27 cellular contexts compared by ENCODE assay signal in the genomic region with DNA sequence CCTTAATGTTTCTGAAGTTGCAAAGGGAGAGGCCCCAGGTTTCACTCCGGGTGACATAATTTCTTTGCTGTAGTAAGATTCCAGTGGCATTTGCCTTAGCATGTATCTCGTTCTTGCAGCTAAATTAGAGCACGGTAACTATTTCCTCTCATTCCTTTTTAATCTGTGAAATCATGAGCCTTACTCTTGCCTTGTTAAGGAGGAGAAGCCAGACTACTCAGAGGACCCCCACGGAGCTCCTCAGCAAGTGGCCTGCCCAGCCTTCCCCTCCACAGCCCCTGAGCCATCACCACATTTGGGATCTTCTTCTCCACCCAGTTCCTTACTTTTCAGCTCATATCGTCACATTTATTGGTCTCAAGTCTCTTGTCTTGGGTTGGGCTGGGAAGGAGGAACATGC. TPM values are rescaled to one million over a fixed set of nuclear protein-coding genes. Genes with fewer than 3 reads are reported as not detected.
A peak's percentile ranks its signal among the peaks of the same experiment; 100 is the strongest.
DNase-seq lines count a peak whose midpoint lies in the region; ATAC-seq, FAIRE-seq and TF ChIP-seq lines count a peak whose summit lies in the region.
"Had no signal": no experiment of that assay in that cellular context is flagged by ENCODE, and none has a peak within 500 bp of the region (broad histone marks: within the 10 kb centered on the region; RNA-seq: fewer than 3 reads in every experiment).

No MANE protein-coding gene starts in this region.

- H3K27ac Mint-ChIP-seq in HFFc6, result peak overlapping the region; percentile 74
- peak overlapping the region; percentile 28 to 60 for H3K27ac Mint-ChIP-seq in effector memory CD8-positive, alpha-beta T cell
- H3K27ac Mint-ChIP-seq: activated naive CD8-positive, alpha-beta T cell; neural progenitor cell; T-cell; WTC11 had no signal

- peaks cover 13% of the 10 kb centered on the region; the same call in 1 of the 2 replicates for H3K36me3 Mint-ChIP-seq in HFFc6 (ENCODE audit: low read depth)
- H3K36me3 Mint-ChIP-seq in effector memory CD8-positive, alpha-beta T cell (ENCODE audit: insufficient read depth), result no peaks in the 10 kb centered on the region
- H3K36me3 Mint-ChIP-seq: neural progenitor cell, WTC11 had no signal

- in situ Hi-C loops in gastrocnemius medialis (cut with MboI; ENCODE audit: low sequenced_read_pairs in 4 of 4), result no loop called here

- TF ChIP-seq CTCF in C4-2B (conservative IDR thresholded peaks at IDR 0.05), result no peak
- TF ChIP-seq CTCF in HFFc6 (IDR thresholded peaks at IDR 0.05), result no peak
- TF ChIP-seq CTCF in gastrocnemius medialis (IDR thresholded peaks at IDR 0.05 in 4 of 5, conservative IDR thresholded peaks at IDR 0.05 in 1 of 5), result no peak

- H3K9me3 ChIP-seq in gastrocnemius medialis (no peaks in the 10 kb centered on the region), small intestine (ENCODE audit: control insufficient read depth, low read depth) (no peaks in the 10 kb centered on the region)
- H3K9me3 ChIP-seq: esophagus squamous epithelium, sigmoid colon had no signal

- no peak for FAIRE-seq in small intestine (lab: Jason Lieb, UNC)
- FAIRE-seq: RCC 7860 had no signal

- ATAC-seq in effector memory CD8-positive, alpha-beta T cell (replicated peaks), result no peak
- ATAC-seq in gastrocnemius medialis (no peak), GM21825 (IDR thresholded peaks at IDR 0.05; ENCODE audit: unreplicated experiment) (no peak), HG03108 (IDR thresholded peaks at IDR 0.05; ENCODE audit: unreplicated experiment) (no peak)
- ATAC-seq: HCT116, T-cell, WTC11 had no signal

- H3K36me3 ChIP-seq in gastrocnemius medialis (peaks cover 0 to 11% of the 10 kb centered on the region in 2 donors), small intestine (ENCODE audit: control insufficient read depth in 2 of 2, insufficient read depth in 2 of 2, low read length in 2 of 2) (peaks cover 0 to 3% of the 10 kb centered on the region in 2 donors)
- H3K36me3 ChIP-seq: neural progenitor cell had no signal

- H3K4me1 ChIP-seq in gastrocnemius medialis, result peaks cover 66 to 83% of the 10 kb centered on the region in 2 donors
- H3K4me1 ChIP-seq in small intestine (ENCODE audit: control insufficient read depth in 2 of 2, insufficient read depth in 1 of 2, low read depth in 1 of 2, low read length in 1 of 2), result peaks cover 0 to 11% of the 10 kb centered on the region in 2 donors
- H3K4me1 ChIP-seq: neural progenitor cell had no signal

- H3K27me3 ChIP-seq in gastrocnemius medialis (no peaks in the 10 kb centered on the region), small intestine (ENCODE audit: control insufficient read depth in 2 of 2, insufficient read depth in 2 of 2, low read length in 2 of 2) (no peaks in the 10 kb centered on the region)
- H3K27me3 ChIP-seq: esophagus squamous epithelium, hepatocyte, neural progenitor cell, sigmoid colon had no signal

- H3K4me3 Mint-ChIP-seq in HFFc6, result no peak overlapping the region; the same call in 1 of the 2 replicates
- H3K4me3 Mint-ChIP-seq in effector memory CD8-positive, alpha-beta T cell, result no peak overlapping the region
- H3K4me3 Mint-ChIP-seq: activated CD4-positive, alpha-beta T cell treated with anti-CD3 and anti-CD28 coated beads, Interleukin-2, amount 10 ng/mL, durations not matched to agents 24 days and 14 days; activated naive CD8-positive, alpha-beta T cell; neural progenitor cell; T-cell; WTC11 had no signal

- intact Hi-C loops in gastrocnemius medialis (cut with DNase I; ENCODE audit: low total_unique reads), result no loop called here

- H3K27ac ChIP-seq in C4-2B (peak overlapping the region; percentile 92), gastrocnemius medialis (peak overlapping the region in 3 of 4 donors; percentile 77 to 88 (median 82)), small intestine (ENCODE audit: low read depth in 1 of 2, low read length in 1 of 2) (no peak overlapping the region)
- H3K27ac ChIP-seq: hepatocyte, neural progenitor cell had no signal

- H3K27me3 Mint-ChIP-seq in HFFc6 (ENCODE audit: insufficient read depth), result no peaks in the 10 kb centered on the region
- no peaks in the 10 kb centered on the region for H3K27me3 Mint-ChIP-seq in effector memory CD8-positive, alpha-beta T cell
- H3K27me3 Mint-ChIP-seq: activated CD4-positive, alpha-beta T cell treated with anti-CD3 and anti-CD28 coated beads, Interleukin-2, amount 10 ng/mL, durations not matched to agents 24 days and 14 days; activated naive CD8-positive, alpha-beta T cell; T-cell had no signal

- H3K9me3 Mint-ChIP-seq in HFFc6, result no peaks in the 10 kb centered on the region
- no peaks in the 10 kb centered on the region for H3K9me3 Mint-ChIP-seq in effector memory CD8-positive, alpha-beta T cell
- H3K9me3 Mint-ChIP-seq: activated CD4-positive, alpha-beta T cell treated with anti-CD3 and anti-CD28 coated beads, Interleukin-2, amount 10 ng/mL, durations not matched to agents 24 days and 14 days; neural progenitor cell; T-cell; WTC11 had no signal

- H3K4me1 Mint-ChIP-seq in HFFc6 (ENCODE audit: low read depth), result peaks cover 77% of the 10 kb centered on the region
- H3K4me1 Mint-ChIP-seq in effector memory CD8-positive, alpha-beta T cell (ENCODE audit: low read depth in 2 of 2), result peaks cover 16 to 27% of the 10 kb centered on the region in 2 donors
- H3K4me1 Mint-ChIP-seq: neural progenitor cell had no signal

- no peak for DNase-seq in HFFc6
- DNase-seq in effector memory CD8-positive, alpha-beta T cell, result no peak
- no peak for DNase-seq in gastrocnemius medialis
- DNase-seq in small intestine, result no peak
- DNase-seq: activated CD4-positive, alpha-beta T cell treated with anti-CD3 and anti-CD28 coated beads, Interleukin-2, amount 10 ng/mL, durations not matched to agents 24 days and 14 days; activated effector memory CD4-positive, alpha-beta T cell treated with anti-CD3 and anti-CD28 coated beads, Interleukin-2, amount 50 U/mL, for 16 hours; activated T-cell treated with anti-CD3 and anti-CD28 coated beads, Interleukin-2, amount 50 U/mL, for 1 hour; DMS79 treated with DMSO at 0.1 percent for 48 hours; esophagus squamous epithelium; foreskin melanocyte; GF-D8; NCI-H2107; NCI-H446; NCI-H774; sigmoid colon; stimulated activated CD4-positive, alpha-beta T cell treated with anti-CD3 and anti-CD28 coated beads, Interleukin-4, amount 100 ng/mL, for 24 hours; T-cell; trophoblast cell had no signal

- WGBS in small intestine, 3 donors, result 70 to 92% (median 85%) methylated on average over 5 of the region's 5 CpGs

- TF ChIP-seq POLR2A in gastrocnemius medialis (IDR thresholded peaks at IDR 0.05), result no peak

- H3K4me3 ChIP-seq in gastrocnemius medialis (no peak overlapping the region), small intestine (ENCODE audit: low read depth in 1 of 2, low read length in 2 of 2) (no peak overlapping the region)
- H3K4me3 ChIP-seq: esophagus squamous epithelium, hepatocyte, neural progenitor cell, sigmoid colon had no signal

RNA-seq across cellular contexts. Expression of a gene that starts 54.2 kb away (rescaled TPM):
- total RNA-seq in HFFc6 (2021; fragmentation: NEBNext Ultra II Directional; extraction: Animal tissue kit (Norgen Biotek cat#: 25700)), result 10 to 100 TPM; 43.1 to 63.5 (median 51.8) TPM
- 100 to 1,000 TPM in 1 of 4 donors, 10 to 100 TPM in 3; 19.3 to 150 (median 64.5) TPM for total RNA-seq in gastrocnemius medialis
- 10 to 100 TPM in 1 of 3 donors, 1 to 10 TPM in 2; 6.7 to 28.9 (median 8.6) TPM for polyA plus RNA-seq in small intestine

Comparison
In these comparisons a context has a peak if more than half of its experiments do, and no peak if none do; other contexts are left out.
1. H3K27ac ChIP-seq: peak in C4-2B (single experiment) and gastrocnemius medialis (3 of 4); none in small intestine (0 of 2).